ENCODE assay signal across 9 cellular contexts in genomic region chr7:123535517-123535916, GRCh38. TPM values are rescaled to one million over a fixed set of nuclear protein-coding genes. Genes with fewer than 3 reads are reported as not detected.
A peak's percentile ranks its signal among the peaks of the same experiment; 100 is the strongest.
DNase-seq lines count a peak whose midpoint lies in the region; ATAC-seq and TF ChIP-seq lines count a peak whose summit lies in the region.
"Had no signal": no experiment of that assay in that cellular context is flagged by ENCODE, and none has a peak within 500 bp of the region (broad histone marks: within the 10 kb centered on the region; RNA-seq: fewer than 3 reads in every experiment).

No MANE protein-coding gene starts in this region.

- ATAC-seq in SK-N-SH treated with all-trans-retinoic acid at 6 μM for 48 hours, result no peak
- no peak for ATAC-seq in GM21390 (IDR thresholded peaks at IDR 0.05; ENCODE audit: unreplicated experiment)
- no peak for ATAC-seq in GM21786 (IDR thresholded peaks at IDR 0.05; ENCODE audit: unreplicated experiment)

- WGBS in SK-N-SH (ENCODE audit: low lambda C conversion rate), result 81% methylated on average over 12 of the region's 12 CpGs
- WGBS in testis, 2 donors, result 51 to 69% methylated on average over 12 of the region's 12 CpGs

- no peak overlapping the region for H3K9ac ChIP-seq in SK-N-SH

- POLR2A ChIA-PET in SK-N-SH (lab: Yijun Ruan, JAX), result interaction anchor here (1.9 kb wide), 1 partner anchor 22 kb away, joined by 4 read pairs; the partner anchor contains the start of gene NDUFA5

- intact Hi-C loops in activated T-helper 2 cell treated with anti-CD3 and anti-CD28 coated beads, Interferon-gamma antibody, Interleukin-2, Interleukin-4, amounts not matched to agents 10 μg/mL and 5 μg/mL and 100 μg/mL, durations not matched to agents 14 hours and 24 hours and 36 hours (cut with micrococcal nuclease), result loop anchor here (1.0 kb wide), 2 partner anchors 22 to 41 kb away; partner anchors contain the start of gene NDUFA5
- intact Hi-C loops in testis (cut with DNase I; ENCODE audit: low total_unique reads), result no loop called here

- peak overlapping the region; percentile 56 for H3K4me2 ChIP-seq in SK-N-SH

- H3K9me3 Mint-ChIP-seq in activated T-helper 2 cell treated with anti-CD3 and anti-CD28 coated beads, Interferon-gamma antibody, Interleukin-2, Interleukin-4, amounts not matched to agents 10 μg/mL and 5 μg/mL and 100 μg/mL, durations not matched to agents 14 hours and 24 hours and 36 hours, result no peaks in the 10 kb centered on the region
- H3K9me3 Mint-ChIP-seq in immature natural killer cell, result no peaks in the 10 kb centered on the region
- H3K9me3 Mint-ChIP-seq: nephron progenitor cell had no signal

- H3K4me3 Mint-ChIP-seq in activated T-helper 2 cell treated with anti-CD3 and anti-CD28 coated beads, Interferon-gamma antibody, Interleukin-2, Interleukin-4, amounts not matched to agents 10 μg/mL and 5 μg/mL and 100 μg/mL, durations not matched to agents 14 hours and 24 hours and 36 hours (ENCODE audit: low read depth), result peak overlapping the region; percentile 35
- peak overlapping the region in 4 of 5 donors; percentile 47 to 94 (median 90) for H3K4me3 Mint-ChIP-seq in immature natural killer cell

- peak overlapping the region; percentile 57 to 73 for H3K4me3 ChIP-seq in SK-N-SH (ENCODE audit: low read depth in 2 of 2, low read length in 1 of 2)
- H3K4me3 ChIP-seq in testis, result peak overlapping the region; percentile 66 to 75

- peaks cover 8 to 20% of the 10 kb centered on the region in 2 experiments for H3K4me1 ChIP-seq in SK-N-SH (ENCODE audit: control insufficient read depth in 1 of 2, insufficient read depth in 2 of 2, low read depth in 1 of 2, low read length in 1 of 2)
- H3K4me1 ChIP-seq in testis, result peaks cover 4% of the 10 kb centered on the region

- no peak for TF ChIP-seq POLR2A in testis (IDR thresholded peaks at IDR 0.05)

- H3K27me3 ChIP-seq in SK-N-SH (ENCODE audit: insufficient read depth) (no peaks in the 10 kb centered on the region), testis (no peaks in the 10 kb centered on the region)

- peaks cover 17% of the 10 kb centered on the region for H3K27me3 Mint-ChIP-seq in activated T-helper 2 cell treated with anti-CD3 and anti-CD28 coated beads, Interferon-gamma antibody, Interleukin-2, Interleukin-4, amounts not matched to agents 10 μg/mL and 5 μg/mL and 100 μg/mL, durations not matched to agents 14 hours and 24 hours and 36 hours (ENCODE audit: low read depth)
- peaks cover 3 to 12% (median 11%) of the 10 kb centered on the region in 3 donors for H3K27me3 Mint-ChIP-seq in immature natural killer cell (ENCODE audit: low read depth in 3 of 3)

- no peaks in the 10 kb centered on the region for H3K9me2 ChIP-seq in SK-N-SH

- H3K27ac ChIP-seq in SK-N-SH (ENCODE audit: low read depth in 2 of 2, low read length in 1 of 2), result peak overlapping the region in 1 of 2 experiments; percentile 55; a peak in 1 of 4 replicates
- H3K27ac ChIP-seq in testis, result peak overlapping the region; percentile 90 to 96

- no peak for TF ChIP-seq CTCF in SK-N-SH (IDR thresholded peaks at IDR 0.05)
- no peak for TF ChIP-seq CTCF in testis (IDR thresholded peaks at IDR 0.05)

- TF ChIP-seq RAD21 in SK-N-SH (IDR thresholded peaks at IDR 0.05; ENCODE audit: low read length), result no peak

- peaks cover 36% of the 10 kb centered on the region for H3F3A ChIP-seq in SK-N-SH (replicated peaks; ENCODE audit: insufficient read depth)

- no peaks in the 10 kb centered on the region for H3K36me3 Mint-ChIP-seq in activated T-helper 2 cell treated with anti-CD3 and anti-CD28 coated beads, Interferon-gamma antibody, Interleukin-2, Interleukin-4, amounts not matched to agents 10 μg/mL and 5 μg/mL and 100 μg/mL, durations not matched to agents 14 hours and 24 hours and 36 hours (ENCODE audit: low read depth)
- H3K36me3 Mint-ChIP-seq in immature natural killer cell, result no peaks in the 10 kb centered on the region

- no peaks in the 10 kb centered on the region for H3K79me2 ChIP-seq in SK-N-SH (ENCODE audit: insufficient read depth)

- H3K9me3 ChIP-seq in SK-N-SH, result no peaks in the 10 kb centered on the region
- no peaks in the 10 kb centered on the region for H3K9me3 ChIP-seq in testis

- no peak for TF ChIP-seq EP300 in SK-N-SH (IDR thresholded peaks at IDR 0.05; ENCODE audit: borderline replicate concordance in 1 of 2, low read depth in 1 of 2, low read length in 1 of 2)

- peak overlapping the region; percentile 56; the same call in 1 of the 2 replicates for H2AFZ ChIP-seq in SK-N-SH (ENCODE audit: low read depth)

- DNase-seq in SK-N-SH, result no peak
- no peak for DNase-seq in activated T-helper 2 cell treated with anti-CD3 and anti-CD28 coated beads, Interferon-gamma antibody, Interleukin-2, Interleukin-4, amounts not matched to agents 10 μg/mL and 5 μg/mL and 100 μg/mL, durations not matched to agents 14 hours and 24 hours and 36 hours (ENCODE audit: low spot score)
- DNase-seq in immature natural killer cell, result no peak
- peak; percentile 25 for DNase-seq in testis
- DNase-seq in activated naive CD4-positive, alpha-beta T cell treated with Interleukin-2 at 50 U/mL for 16 hours, result no peak

- H4K20me1 ChIP-seq in SK-N-SH (ENCODE audit: insufficient read depth), result no peaks in the 10 kb centered on the region

- H3K27ac Mint-ChIP-seq in activated T-helper 2 cell treated with anti-CD3 and anti-CD28 coated beads, Interferon-gamma antibody, Interleukin-2, Interleukin-4, amounts not matched to agents 10 μg/mL and 5 μg/mL and 100 μg/mL, durations not matched to agents 14 hours and 24 hours and 36 hours, result no peak overlapping the region
- peak overlapping the region in 1 of 6 donors; percentile 73 for H3K27ac Mint-ChIP-seq in immature natural killer cell

- H3K4me1 Mint-ChIP-seq in activated T-helper 2 cell treated with anti-CD3 and anti-CD28 coated beads, Interferon-gamma antibody, Interleukin-2, Interleukin-4, amounts not matched to agents 10 μg/mL and 5 μg/mL and 100 μg/mL, durations not matched to agents 14 hours and 24 hours and 36 hours (ENCODE audit: low read depth), result peaks cover 23% of the 10 kb centered on the region
- H3K4me1 Mint-ChIP-seq in immature natural killer cell, result peaks cover 24 to 34% of the 10 kb centered on the region in 2 donors

- CTCF ChIA-PET in SK-N-SH (lab: Yijun Ruan, JAX), result interaction anchor here (1.0 to 2.7 kb wide), 3 partner anchors 8 to 41 kb away, joined by 3 to 31 read pairs (median 5); no protein-coding TSS in a partner anchor

- no peaks in the 10 kb centered on the region for H3K36me3 ChIP-seq in SK-N-SH (replicated peaks in 1 of 2; ENCODE audit: control insufficient read depth in 1 of 2, insufficient read depth in 2 of 2, low read length in 1 of 2)
- no peaks in the 10 kb centered on the region for H3K36me3 ChIP-seq in testis (ENCODE audit: low read depth, missing control alignments)

TF ChIP-seq in SK-N-SH, 30 proteins besides CTCF, POLR2A, EP300 and RAD21 (continues in another document):
- no peak for TF ChIP-seq TCF12 (IDR thresholded peaks at IDR 0.05)
- TF ChIP-seq ZBTB33 (IDR thresholded peaks at IDR 0.05; ENCODE audit: borderline replicate concordance, low read depth), result no peak

TF ChIP-seq in SK-N-SH treated with all-trans-retinoic acid at 6 μM for 48 hours, 23 proteins besides CTCF, POLR2A, EP300 and RAD21:
- no peak for TF ChIP-seq BACH2 (CRISPR knock-in tag; IDR thresholded peaks at IDR 0.05; ENCODE audit: borderline replicate concordance)
- no peak for TF ChIP-seq CSRNP3 (CRISPR knock-in tag; IDR thresholded peaks at IDR 0.05)
- TF ChIP-seq GLIS3 (CRISPR knock-in tag; IDR thresholded peaks at IDR 0.05), result no peak
- TF ChIP-seq ISL1 (CRISPR knock-in tag; IDR thresholded peaks at IDR 0.05), result no peak
- TF ChIP-seq TOX (CRISPR knock-in tag; IDR thresholded peaks at IDR 0.05; ENCODE audit: borderline replicate concordance), result no peak

RNA-seq across cellular contexts. Expression of gene IQUB, which starts 1.1 kb away (rescaled TPM):
- polyA plus RNA-seq in SK-N-SH (2012; rRNA removed), result 0.10 and 0.11 TPM in 2 replicates
- 0.13 and 0.15 TPM in 2 replicates for polyA plus RNA-seq in SK-N-SH (2012; cell fraction: cytosol; rRNA removed)
- polyA plus RNA-seq in SK-N-SH (2012; cell fraction: nucleus; rRNA removed), result 0.09 and 0.26 TPM in 2 replicates
- 0.25 TPM in 1 of 2 replicates, not detected in the other for total RNA-seq in activated T-helper 2 cell treated with anti-CD3 and anti-CD28 coated beads, Interferon-gamma antibody, Interleukin-2, Interleukin-4, amounts not matched to agents 10 μg/mL and 5 μg/mL and 100 μg/mL, durations not matched to agents 14 hours and 24 hours and 36 hours
- polyA plus RNA-seq in immature natural killer cell, result not detected
- 10 to 100 TPM; 21.3 to 34.6 TPM for total RNA-seq in testis
- 49.2 TPM for polyA plus RNA-seq in testis (ENCODE audit: insufficient read depth, low read depth, low replicate concordance)

RNA-seq across cellular contexts. Expression of gene NDUFA5, which starts 22.1 kb away (rescaled TPM):
- polyA plus RNA-seq in SK-N-SH (2012; rRNA removed) (10.9 and 14.6 TPM in 2 replicates), immature natural killer cell (10 to 100 TPM; 80.9 to 99.4 (median 89.2) TPM), testis (ENCODE audit: insufficient read depth, low read depth, low replicate concordance) (83.3 TPM)
- 20.3 and 38.9 TPM in 2 replicates for polyA plus RNA-seq in SK-N-SH (2012; cell fraction: cytosol; rRNA removed)
- polyA plus RNA-seq in SK-N-SH (2012; cell fraction: nucleus; rRNA removed), result 2.5 and 7.4 TPM in 2 replicates
- total RNA-seq in activated T-helper 2 cell treated with anti-CD3 and anti-CD28 coated beads, Interferon-gamma antibody, Interleukin-2, Interleukin-4, amounts not matched to agents 10 μg/mL and 5 μg/mL and 100 μg/mL, durations not matched to agents 14 hours and 24 hours and 36 hours, result 55.1 and 57.2 TPM in 2 replicates
- total RNA-seq in testis, result 10 to 100 TPM; 49.2 to 68.5 TPM

Comparison
In these comparisons a context has a peak if more than half of its experiments do, and no peak if none do; other contexts are left out.
1. RNA of gene IQUB, which starts 1.1 kb away (polyA plus RNA-seq): 49.2 TPM in testis (single experiment); 0.09 to 0.26 TPM in SK-N-SH and not detected in immature natural killer cell; every median in the first group is over 10 times any median in the second.